Comparison of ENCODE assay signal across 9 cellular contexts in the genomic region with DNA sequence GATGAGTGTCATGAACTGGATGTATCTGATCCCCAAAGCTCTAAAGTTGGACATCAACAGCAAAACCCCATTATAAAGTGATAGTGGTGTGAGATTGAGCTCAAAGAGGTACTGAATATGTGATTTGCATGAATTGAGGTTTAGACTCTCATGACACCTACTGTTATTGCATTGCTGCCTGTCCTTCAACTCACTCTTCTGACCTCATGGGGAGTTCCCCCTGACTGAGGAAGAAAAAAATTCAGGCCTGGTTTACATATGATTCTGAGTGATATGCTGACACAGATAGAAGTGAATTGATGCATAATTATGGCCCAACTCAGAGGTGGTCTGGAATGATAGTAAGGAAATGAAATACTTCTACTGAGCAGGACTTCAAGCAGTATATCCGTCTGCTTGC.
A peak's percentile ranks its signal among the peaks of the same experiment; 100 is the strongest.
DNase-seq lines count a peak whose midpoint lies in the region; ATAC-seq and TF ChIP-seq lines count a peak whose summit lies in the region.
"Had no signal": no experiment of that assay in that cellular context is flagged by ENCODE, and none has a peak within 500 bp of the region (broad histone marks: within the 10 kb centered on the region; RNA-seq: fewer than 3 reads in every experiment).

No MANE protein-coding gene starts in this region.

- H3K27ac Mint-ChIP-seq in CD4-positive, CD25-positive, alpha-beta regulatory T cell, result peak overlapping the region; percentile 16 to 88 (median 59)
- H3K27ac Mint-ChIP-seq in T-helper 2 cell treated with Interferon-gamma antibody and Interleukin-4, amounts not matched to agents 5 μg/mL and 100 μg/mL, for 36 hours, result no peak overlapping the region
- no peak overlapping the region for H3K27ac Mint-ChIP-seq in osteocyte (ENCODE audit: unreplicated experiment)

- 46 to 48% methylated on average over 1 of the region's 1 CpG for WGBS in tibial nerve, 2 donors

- no peak overlapping the region for H3K4me3 ChIP-seq in CD4-positive, CD25-positive, alpha-beta regulatory T cell (ENCODE audit: low read depth, low read length)
- H3K4me3 ChIP-seq in tibial nerve, result no peak overlapping the region
- H3K4me3 ChIP-seq in left lung, result no peak overlapping the region

- no peaks in the 10 kb centered on the region for H3K36me3 Mint-ChIP-seq in CD4-positive, CD25-positive, alpha-beta regulatory T cell
- H3K36me3 Mint-ChIP-seq in T-helper 2 cell treated with Interferon-gamma antibody and Interleukin-4, amounts not matched to agents 5 μg/mL and 100 μg/mL, for 36 hours (ENCODE audit: low read depth), result no peaks in the 10 kb centered on the region
- H3K36me3 Mint-ChIP-seq in osteocyte (ENCODE audit: unreplicated experiment), result no peaks in the 10 kb centered on the region

- TF ChIP-seq CTCF in tibial nerve (IDR thresholded peaks at IDR 0.05) (no peak), left lung (IDR thresholded peaks at IDR 0.05) (no peak), osteocyte (IDR thresholded peaks at IDR 0.05) (no peak)

- H3K4me1 ChIP-seq in CD4-positive, CD25-positive, alpha-beta regulatory T cell (ENCODE audit: control insufficient read depth, insufficient read depth, low read length, poor library complexity, severe bottlenecking), result no peaks in the 10 kb centered on the region
- H3K4me1 ChIP-seq in tibial nerve (no peaks in the 10 kb centered on the region), left lung (peaks cover 0 to 8% of the 10 kb centered on the region in 2 donors)

- in situ Hi-C loops in G401 (cut with HindIII; ENCODE audit: low sequenced_read_pairs), result no loop called here

- H3K4me1 Mint-ChIP-seq in CD4-positive, CD25-positive, alpha-beta regulatory T cell, result peaks cover 12 to 21% (median 16%) of the 10 kb centered on the region in 4 donors
- peaks cover 3% of the 10 kb centered on the region for H3K4me1 Mint-ChIP-seq in T-helper 2 cell treated with Interferon-gamma antibody and Interleukin-4, amounts not matched to agents 5 μg/mL and 100 μg/mL, for 36 hours (ENCODE audit: low read depth)
- no peaks in the 10 kb centered on the region for H3K4me1 Mint-ChIP-seq in osteocyte (ENCODE audit: unreplicated experiment)

- H3K36me3 ChIP-seq in CD4-positive, CD25-positive, alpha-beta regulatory T cell (ENCODE audit: control insufficient read depth, insufficient read depth, low read length), result no peaks in the 10 kb centered on the region
- H3K36me3 ChIP-seq in tibial nerve (no peaks in the 10 kb centered on the region), left lung (no peaks in the 10 kb centered on the region)

- H3K27me3 Mint-ChIP-seq in CD4-positive, CD25-positive, alpha-beta regulatory T cell, result peaks cover 11% of the 10 kb centered on the region
- peaks cover 2% of the 10 kb centered on the region for H3K27me3 Mint-ChIP-seq in T-helper 2 cell treated with Interferon-gamma antibody and Interleukin-4, amounts not matched to agents 5 μg/mL and 100 μg/mL, for 36 hours (ENCODE audit: low read depth)
- no peaks in the 10 kb centered on the region for H3K27me3 Mint-ChIP-seq in osteocyte (ENCODE audit: unreplicated experiment)

- no peak for TF ChIP-seq POLR2A in tibial nerve (IDR thresholded peaks at IDR 0.05)

- H3K27me3 ChIP-seq in CD4-positive, CD25-positive, alpha-beta regulatory T cell (ENCODE audit: control insufficient read depth, insufficient read depth, low read length), result no peaks in the 10 kb centered on the region
- H3K27me3 ChIP-seq in tibial nerve (no peaks in the 10 kb centered on the region), left lung (no peaks in the 10 kb centered on the region)

- intact Hi-C loops in left lung (cut with DNase I), result no loop called here

- peak in 2 of 3 donors; percentile 36 to 48 for DNase-seq in CD4-positive, CD25-positive, alpha-beta regulatory T cell
- peak; percentile 15 for DNase-seq in T-helper 2 cell treated with Interferon-gamma antibody and Interleukin-4, amounts not matched to agents 5 μg/mL and 100 μg/mL, for 36 hours (ENCODE audit: low spot score)
- DNase-seq in tibial nerve (ENCODE audit: low spot score in 2 of 2) (no peak), G401 (ENCODE audit: low spot score) (no peak), left lung (no peak), osteocyte (ENCODE audit: extremely low spot score, unreplicated experiment) (no peak)
- DNase-seq: RPMI8226 had no signal

- no peak for TF ChIP-seq EP300 in tibial nerve (IDR thresholded peaks at IDR 0.05)

- H3K4me3 Mint-ChIP-seq in CD4-positive, CD25-positive, alpha-beta regulatory T cell, result no peak overlapping the region
- H3K4me3 Mint-ChIP-seq in T-helper 2 cell treated with Interferon-gamma antibody and Interleukin-4, amounts not matched to agents 5 μg/mL and 100 μg/mL, for 36 hours, result no peak overlapping the region
- H3K4me3 Mint-ChIP-seq in osteocyte (ENCODE audit: unreplicated experiment), result no peak overlapping the region

- no peaks in the 10 kb centered on the region for H3K9me3 ChIP-seq in CD4-positive, CD25-positive, alpha-beta regulatory T cell (ENCODE audit: control insufficient read depth in 2 of 2, low read length in 2 of 2)
- H3K9me3 ChIP-seq in tibial nerve, result no peaks in the 10 kb centered on the region
- no peaks in the 10 kb centered on the region for H3K9me3 ChIP-seq in left lung

- ATAC-seq in CD4-positive, CD25-positive, alpha-beta regulatory T cell (ENCODE audit: low read depth in 2 of 2), result peak; percentile 85 to 88
- ATAC-seq in GM19025 (IDR thresholded peaks at IDR 0.05; ENCODE audit: low read depth, unreplicated experiment), result peak; percentile 100
- ATAC-seq in HG02870 (IDR thresholded peaks at IDR 0.05; ENCODE audit: unreplicated experiment), result peak; percentile 100
- no peak for ATAC-seq in left lung

- peaks cover 0 to 1% (median 0%) of the 10 kb centered on the region in 7 donors for H3K9me3 Mint-ChIP-seq in CD4-positive, CD25-positive, alpha-beta regulatory T cell
- H3K9me3 Mint-ChIP-seq in T-helper 2 cell treated with Interferon-gamma antibody and Interleukin-4, amounts not matched to agents 5 μg/mL and 100 μg/mL, for 36 hours, result no peaks in the 10 kb centered on the region
- no peaks in the 10 kb centered on the region for H3K9me3 Mint-ChIP-seq in osteocyte (ENCODE audit: unreplicated experiment)

- no peak overlapping the region for H3K27ac ChIP-seq in CD4-positive, CD25-positive, alpha-beta regulatory T cell (ENCODE audit: insufficient read depth, low read length, poor library complexity, severe bottlenecking)
- H3K27ac ChIP-seq in tibial nerve (no peak overlapping the region), left lung (no peak overlapping the region)

Comparison
In these comparisons a context has a peak if more than half of its experiments do, and no peak if none do; other contexts are left out.
1. DNase-seq: peak in CD4-positive, CD25-positive, alpha-beta regulatory T cell (2 of 3) and T-helper 2 cell treated with Interferon-gamma antibody and Interleukin-4, amounts not matched to agents 5 μg/mL and 100 μg/mL, for 36 hours (single experiment); none in tibial nerve (0 of 2), G401 (single experiment), left lung (0 of 2) and osteocyte (single experiment).
2. H3K27ac Mint-ChIP-seq: peak in CD4-positive, CD25-positive, alpha-beta regulatory T cell (3 of 3); none in T-helper 2 cell treated with Interferon-gamma antibody and Interleukin-4, amounts not matched to agents 5 μg/mL and 100 μg/mL, for 36 hours (single experiment) and osteocyte (single experiment).